Comparison of ENCODE assay signal across 8 cellular contexts in genomic region chr6:26249709-26249958, GRCh38.
A peak's percentile ranks its signal among the peaks of the same experiment; 100 is the strongest.
DNase-seq lines count a peak whose midpoint lies in the region; ATAC-seq and TF ChIP-seq lines count a peak whose summit lies in the region.

No MANE protein-coding gene starts in this region.

- H3K4me3 ChIP-seq in HFF-Myc (replicated peaks; ENCODE audit: low read depth, low read length): peak overlapping the region; percentile 79
- H3K4me3 ChIP-seq in epithelial cell of esophagus (ENCODE audit: low read length): peak overlapping the region; percentile 81
- H3K4me3 ChIP-seq in neuron (ENCODE audit: low read length): peak overlapping the region; percentile 63

- H3K9me3 ChIP-seq in neuron (ENCODE audit: low read length): peaks cover 2% of the 10 kb centered on the region

- DNase-seq in NCI-H2227 treated with DMSO at 0.1 percent for 48 hours (lab: John Stamatoyannopoulos, UW): peak; percentile 92
- no peak for DNase-seq in NCI-H2227 (lab: John Stamatoyannopoulos, UW; ENCODE audit: unreplicated experiment)
- DNase-seq in HFF-Myc (ENCODE audit: extremely low read depth, low read depth): no peak
- peak; percentile 84 for DNase-seq in NOMO-1 treated with dmso at 0.1 percent for 144 hours (lab: John Stamatoyannopoulos, UW; ENCODE audit: unreplicated experiment)
- DNase-seq in epithelial cell of esophagus (ENCODE audit: low read depth): no peak
- DNase-seq in iPS-NIHi11 (ENCODE audit: low spot score): no peak

- no peak for TF ChIP-seq CTCF in HFF-Myc (IDR thresholded peaks at IDR 0.05; ENCODE audit: low read depth, low read length, missing control alignments)
- no peak for TF ChIP-seq CTCF in epithelial cell of esophagus (IDR thresholded peaks at IDR 0.05; ENCODE audit: insufficient read depth, low read depth, low read length, missing control alignments)

- H2AFZ ChIP-seq in neuron (ENCODE audit: low read depth, low read length): peak overlapping the region; percentile 68

- no peaks in the 10 kb centered on the region for H3K27me3 ChIP-seq in neuron (ENCODE audit: insufficient read depth, low read length)

- H3K36me3 ChIP-seq in neuron (ENCODE audit: insufficient read depth, low read length): no peaks in the 10 kb centered on the region

- no peak for ATAC-seq in HG03039 (IDR thresholded peaks at IDR 0.05; ENCODE audit: unreplicated experiment)

- peaks cover 9% of the 10 kb centered on the region for H3K4me1 ChIP-seq in neuron (ENCODE audit: insufficient read depth, low read length)

Comparison
In these comparisons a context has a peak if more than half of its experiments do, and no peak if none do; other contexts are left out.
1. DNase-seq: peak in NCI-H2227 treated with DMSO at 0.1 percent for 48 hours (single experiment) and NOMO-1 treated with dmso at 0.1 percent for 144 hours (single experiment); none in NCI-H2227 (single experiment), HFF-Myc (single experiment), epithelial cell of esophagus (single experiment) and iPS-NIHi11 (single experiment).
2. Peak in every context shown above with its lines, with median percentiles within 50 percentile points of each other: H3K4me3 ChIP-seq.